ENCODE assay signal across 1 cellular context in genomic region chr11:74024630-74025029, GRCh38.
TF ChIP-seq lines count a peak whose summit lies in the region.

No MANE protein-coding gene starts in this region.

TF ChIP-seq in endothelial cell of umbilical vein, 7 proteins besides CTCF, POLR2A, EP300 and RAD21:
- TF ChIP-seq MYC (IDR thresholded peaks at IDR 0.05; ENCODE audit: low read depth, low read length): no peak
- TF ChIP-seq EZH2 (IDR thresholded peaks at IDR 0.05; ENCODE audit: borderline replicate concordance, low read depth, low read length, severe bottlenecking): no peak
- no peak for TF ChIP-seq JUN (IDR thresholded peaks at IDR 0.05; ENCODE audit: borderline replicate concordance, insufficient read depth, insufficient read length, low read depth)
- no peak for TF ChIP-seq POLR2AphosphoS5 (IDR thresholded peaks at IDR 0.05; ENCODE audit: insufficient read depth, low read depth, low read length)
- TF ChIP-seq FOS (IDR thresholded peaks at IDR 0.05; ENCODE audit: borderline replicate concordance, insufficient read depth, low read length): no peak
- no peak for TF ChIP-seq GATA2 (IDR thresholded peaks at IDR 0.05; ENCODE audit: insufficient read depth, insufficient read length, low read depth, low read length)
